In genomic region chr12:51636986-51637385, GRCh38 we compare ENCODE assay signal across 24 cellular contexts.
"Had no signal": no experiment of that assay in that cellular context is flagged by ENCODE, and none has a peak within 500 bp of the region (broad histone marks: within the 10 kb centered on the region; RNA-seq: fewer than 3 reads in every experiment).

No MANE protein-coding gene starts in this region.

- H3K36me3 ChIP-seq: ascending aorta, SJCRH30 had no signal

- H3K27me3 Mint-ChIP-seq: activated CD8-positive, alpha-beta T cell treated with anti-CD3 and anti-CD28 coated beads for 36 hours; central memory CD8-positive, alpha-beta T cell had no signal

- H3K4me3 ChIP-seq: ascending aorta, body of pancreas, K562, SJCRH30 had no signal

- H3K27ac ChIP-seq: ascending aorta, body of pancreas, SJCRH30 had no signal

- H3K27ac Mint-ChIP-seq: activated CD8-positive, alpha-beta T cell treated with anti-CD3 and anti-CD28 coated beads for 36 hours; activated naive CD4-positive, alpha-beta T cell treated with anti-CD3 and anti-CD28 coated beads, Interleukin-2, amount 50 U/mL, for 24 hours; T-helper 2 cell treated with Interferon-gamma antibody and Interleukin-4, amounts not matched to agents 5 μg/mL and 100 μg/mL, for 36 hours had no signal

- H3K9me3 ChIP-seq: ascending aorta, body of pancreas, SJCRH30 had no signal

- H3K4me1 ChIP-seq: ascending aorta, body of pancreas, SJCRH30 had no signal

- H3K4me1 Mint-ChIP-seq: activated naive CD4-positive, alpha-beta T cell treated with anti-CD3 and anti-CD28 coated beads, Interleukin-2, amount 50 U/mL, for 24 hours; central memory CD8-positive, alpha-beta T cell had no signal

- H3K4me3 Mint-ChIP-seq: activated CD8-positive, alpha-beta T cell treated with anti-CD3 and anti-CD28 coated beads for 36 hours; activated naive CD4-positive, alpha-beta T cell treated with anti-CD3 and anti-CD28 coated beads, Interleukin-2, amount 50 U/mL, for 24 hours; central memory CD8-positive, alpha-beta T cell; T-helper 2 cell treated with Interferon-gamma antibody and Interleukin-4, amounts not matched to agents 5 μg/mL and 100 μg/mL, for 36 hours had no signal

- ATAC-seq: activated CD4-positive, CD25-positive, alpha-beta regulatory T cell treated with anti-CD3 and anti-CD28 coated beads, Interleukin-2, amount 50 U/mL, for 24 hours; activated CD8-positive, alpha-beta T cell treated with anti-CD3 and anti-CD28 coated beads for 36 hours; body of pancreas; K562; Panc1; SK-N-SH treated with all-trans-retinoic acid at 6 μM for 48 hours had no signal

- H3K27me3 ChIP-seq: ascending aorta, body of pancreas had no signal

- DNase-seq: activated CD4-positive, alpha-beta T cell treated with anti-CD3 and anti-CD28 coated beads for 4 hours; activated CD8-positive, alpha-beta memory T cell treated with anti-CD3 and anti-CD28 coated beads, Interleukin-2, amount 50 U/mL, for 4 hours; activated CD8-positive, alpha-beta T cell treated with anti-CD3 and anti-CD28 coated beads for 36 hours; activated T-cell treated with anti-CD3 and anti-CD28 coated beads, Interleukin-2, amount 50 U/mL, for 1 hour; body of pancreas; Karpas-422; NCI-H1048; NCI-H146; NCI-H187 treated with DMSO at 0.1 percent for 48 hours; NCI-H2081 treated with DMSO at 0.1 percent for 48 hours; NCI-H446; NCI-H748 treated with DMSO at 0.1 percent for 48 hours; Right ventricle myocardium superior; RPMI8226; SJCRH30; SW 1271 had no signal

- H3K9me3 Mint-ChIP-seq: central memory CD8-positive, alpha-beta T cell; T-helper 2 cell treated with Interferon-gamma antibody and Interleukin-4, amounts not matched to agents 5 μg/mL and 100 μg/mL, for 36 hours had no signal
